ENCODE assay signal across 30 cellular contexts in genomic region chr7:26212921-26213718, GRCh38. TPM values are rescaled to one million over a fixed set of nuclear protein-coding genes. Genes with fewer than 3 reads are reported as not detected.
DNase-seq lines count a peak whose midpoint lies in the region; ATAC-seq, FAIRE-seq and TF ChIP-seq lines count a peak whose summit lies in the region.
"Had no signal": no experiment of that assay in that cellular context is flagged by ENCODE, and none has a peak within 500 bp of the region (broad histone marks: within the 10 kb centered on the region; RNA-seq: fewer than 3 reads in every experiment).

No MANE protein-coding gene starts in this region.

- H3K9ac ChIP-seq in SK-N-MC (ENCODE audit: insufficient read length) = no peak overlapping the region

- H3K4me2 ChIP-seq in A549 = no peak overlapping the region
- H3K4me2 ChIP-seq: hepatocyte had no signal

- POLR2A ChIA-PET in A549 (lab: Yijun Ruan, JAX) = interaction anchor here (1.1 to 1.5 kb wide), 2 partner anchors 10 to 18 kb away, joined by 3 to 4 read pairs; no protein-coding TSS in a partner anchor

- TF ChIP-seq CTCF in A549 (IDR thresholded peaks at IDR 0.05) = no peak

- H3K27ac ChIP-seq in A549 = no peak overlapping the region
- 0 out of 2 replicates have a peak overlapping the region, but pooled peaks have one; percentile 32 for H3K27ac ChIP-seq in SK-N-MC
- H3K27ac ChIP-seq: brain microvascular endothelial cell, C4-2B, esophagus muscularis mucosa, hepatocyte, left lung, spleen, suprapubic skin had no signal

- no peak for TF ChIP-seq EP300 in A549 (IDR thresholded peaks at IDR 0.05)

- ATAC-seq in A549 (no peak), HG02571 (IDR thresholded peaks at IDR 0.05; ENCODE audit: unreplicated experiment) (no peak)
- ATAC-seq: left lung; naive thymus-derived CD8-positive, alpha-beta T cell; stimulated activated effector memory CD8-positive, alpha-beta T cell treated with anti-CD3 and anti-CD28 coated beads, Interleukin-12 subunit alpha, Interleukin-12 subunit beta, amount 100 ng/mL, for 72 hours had no signal

- no peak for TF ChIP-seq RAD21 in A549 (conservative IDR thresholded peaks at IDR 0.05 in 1 of 2, IDR thresholded peaks at IDR 0.05 in 1 of 2)

- DNase-seq in A549 (ENCODE audit: low read depth in 1 of 2, low spot score in 1 of 2) (no peak), GM18507 (ENCODE audit: extremely low spot score, insufficient read length, low read depth) (no peak), SK-N-MC (ENCODE audit: low read depth, low spot score) (no peak), erythroblast (lab: John Stamatoyannopoulos, UW) (peak in 1 of 2 experiments; percentile 32), NCI-H2029 treated with DMSO at 0.1 percent for 48 hours (lab: John Stamatoyannopoulos, UW) (no peak), NCI-H2081 (lab: John Stamatoyannopoulos, UW) (no peak), amygdala (lab: John Stamatoyannopoulos, UW) (no peak)
- DNase-seq: activated CD4-positive, alpha-beta T cell treated with anti-CD3 and anti-CD28 coated beads for 1 hour; activated gamma-delta T cell; activated T-cell treated with anti-CD3 and anti-CD28 coated beads, Interleukin-2, amount 50 U/mL, for 1 hour; brain microvascular endothelial cell; effector memory CD4-positive, alpha-beta T cell; H7; left lung; midbrain; naive thymus-derived CD8-positive, alpha-beta T cell; NCI-H1048; NCI-H2029; NCI-H82; SIG-M5; spleen; stimulated activated CD4-positive, alpha-beta T cell treated with anti-CD3 and anti-CD28 coated beads, Interleukin-2, amount 100 ng/mL, for 48 hours; T-helper 1 cell had no signal

- TF ChIP-seq POLR2A in A549 (IDR thresholded peaks at IDR 0.05; ENCODE audit: low read length) (no peak), erythroblast (IDR thresholded peaks at IDR 0.05; ENCODE audit: low read length) (peak; percentile 17)

- H3K4me3 ChIP-seq in A549 = no peak overlapping the region
- H3K4me3 ChIP-seq in SK-N-MC = no peak overlapping the region
- H3K4me3 ChIP-seq: esophagus muscularis mucosa, hepatocyte, left lung, spleen, suprapubic skin had no signal

- 0 out of 3 replicates have a peak, but pooled peaks cover 1% of the 10 kb centered on the region for H3K4me1 ChIP-seq in A549
- H3K4me1 ChIP-seq: esophagus muscularis mucosa had no signal

- 96% methylated on average over 2 of the region's 2 CpGs for WGBS in A549 (ENCODE audit: missing lambda C conversion rate)

- peak; percentile 86 for FAIRE-seq in A549 (lab: Jason Lieb, UNC)
- FAIRE-seq in GM18507 (lab: Jason Lieb, UNC) = peak; percentile 18
- FAIRE-seq: frontal cortex had no signal

- CTCF ChIA-PET in A549 (lab: Yijun Ruan, JAX) = interaction anchor here (0.7 kb wide), 1 partner anchor 1914 kb away, joined by 3 read pairs; no protein-coding TSS in a partner anchor

- H3K9me3 ChIP-seq in A549 (no peaks in the 10 kb centered on the region), SK-N-MC (ENCODE audit: low read depth, low read length) (no peaks in the 10 kb centered on the region)
- H3K9me3 ChIP-seq: esophagus muscularis mucosa, left lung, spleen, suprapubic skin had no signal

- peaks cover 52% of the 10 kb centered on the region for H3K36me3 ChIP-seq in SK-N-MC (ENCODE audit: insufficient read depth, low read length)

TF ChIP-seq in A549, 52 proteins besides CTCF, POLR2A, EP300 and RAD21:
- TF ChIP-seq TFCP2L1 (CRISPR knock-in tag; IDR thresholded peaks at IDR 0.05) = peak; percentile 46; the same call in 1 of the 2 replicates
- TF ChIP-seq POLR2AphosphoS2 (conservative IDR thresholded peaks at IDR 0.05; ENCODE audit: low read length) = 0 out of 2 replicates have a peak, but pooled peaks have one; percentile 67
- no peak for TF ChIP-seq HMGXB4 (CRISPR knock-in tag; IDR thresholded peaks at IDR 0.05; ENCODE audit: borderline replicate concordance)
- TF ChIP-seq ZSCAN20 (CRISPR knock-in tag; IDR thresholded peaks at IDR 0.05) = no peak
- no peak for TF ChIP-seq REST (IDR thresholded peaks at IDR 0.05)
- TF ChIP-seq FOSB (CRISPR knock-in tag; IDR thresholded peaks at IDR 0.05) = peak; percentile 82
TF ChIP-seq in A549: peak in this region for 3.

RNA-seq across cellular contexts. Expression of gene CBX3, which starts 11.6 kb away (rescaled TPM):
- polyA plus RNA-seq in A549 (2011; rRNA removed) (177 and 275 TPM in 2 replicates), A549 (2017; fragmentation: RNase III; extraction: RNeasy Plus Mini Kit Qiagen cat#74134 plus additional on column Dnase treatment) (286 to 298 TPM (median 288 TPM) in 3 replicates)
- polyA plus RNA-seq in A549 (2012; cell fraction: cytosol; rRNA removed) = 82.7 and 88.6 TPM in 2 replicates
- polyA plus RNA-seq in A549 (2012; cell fraction: nucleus; rRNA removed) = 58.0 and 66.0 TPM in 2 replicates
- polyA minus RNA-seq in A549 (2011; rRNA and poly(A)+ RNA removed) = 19.6 and 28.2 TPM in 2 replicates

RNA-seq across cellular contexts. Expression of gene HNRNPA2B1, which starts 12.6 kb away (rescaled TPM):
- 595 and 1,070 TPM in 2 replicates for polyA plus RNA-seq in A549 (2011; rRNA removed)
- 507 and 660 TPM in 2 replicates for polyA plus RNA-seq in A549 (2012; cell fraction: cytosol; rRNA removed)
- 180 and 246 TPM in 2 replicates for polyA plus RNA-seq in A549 (2012; cell fraction: nucleus; rRNA removed)
- polyA plus RNA-seq in A549 (2017; fragmentation: RNase III; extraction: RNeasy Plus Mini Kit Qiagen cat#74134 plus additional on column Dnase treatment) = 2,246 to 2,255 TPM (median 2,251 TPM) in 3 replicates
- 124 and 138 TPM in 2 replicates for polyA minus RNA-seq in A549 (2011; rRNA and poly(A)+ RNA removed)
